1 cellular context compared by ENCODE assay signal in genomic region chr13:28532226-28533048, GRCh38.
A peak's percentile ranks its signal among the peaks of the same experiment; 100 is the strongest.
TF ChIP-seq lines count a peak whose summit lies in the region.

No MANE protein-coding gene starts in this region.

TF ChIP-seq in H1, 55 proteins besides CTCF, POLR2A, EP300 and RAD21 (continued from another document):
- peak; percentile 15; the same call in 1 of the 2 replicates for TF ChIP-seq E2F6 (IDR thresholded peaks at IDR 0.05)
- peak; percentile 37 for TF ChIP-seq ASH2L (IDR thresholded peaks at IDR 0.05; ENCODE audit: low read length)
- no peak for TF ChIP-seq CBX5 (IDR thresholded peaks at IDR 0.05; ENCODE audit: low read depth, low read length)
- TF ChIP-seq USF2 (IDR thresholded peaks at IDR 0.05; ENCODE audit: low read length): no peak
- TF ChIP-seq MAX (IDR thresholded peaks at IDR 0.05): peak; percentile 73
- TF ChIP-seq SIN3A (conservative IDR thresholded peaks at IDR 0.05 in 1 of 2, IDR thresholded peaks at IDR 0.05 in 1 of 2; ENCODE audit: low read depth in 1 of 2, low read length in 2 of 2): peak; percentile 21 to 57; a peak in 1 of 4 replicates
- no peak for TF ChIP-seq BRCA1 (IDR thresholded peaks at IDR 0.05; ENCODE audit: low read depth, low read length)
- TF ChIP-seq EZH2 (IDR thresholded peaks at IDR 0.05; ENCODE audit: low read depth, low read length, severe bottlenecking): peak; percentile 53
- 0 out of 2 replicates have a peak, but pooled peaks have one; percentile 17 for TF ChIP-seq GABPA (IDR thresholded peaks at IDR 0.05; ENCODE audit: borderline replicate concordance, insufficient read depth, low read length)
- TF ChIP-seq TBP (IDR thresholded peaks at IDR 0.05; ENCODE audit: low read depth, low read length): peak; percentile 30; the same call in 1 of the 2 replicates
- peak; percentile 31 for TF ChIP-seq TAF7 (optimal IDR thresholded peaks at IDR 0.05; ENCODE audit: borderline replicate concordance, low read depth, low read length)
- no peak for TF ChIP-seq SIRT6 (IDR thresholded peaks at IDR 0.05; ENCODE audit: low read length)
- TF ChIP-seq BACH1 (IDR thresholded peaks at IDR 0.05; ENCODE audit: low read length): peak; percentile 1; the same call in 1 of the 2 replicates
- peak; percentile 62 for TF ChIP-seq KDM4A (IDR thresholded peaks at IDR 0.05; ENCODE audit: low read depth, low read length, severe bottlenecking)
- peak; percentile 49; the same call in 1 of the 2 replicates for TF ChIP-seq CREB1 (IDR thresholded peaks at IDR 0.05)
